ENCODE assay signal across 20 cellular contexts in genomic region chr1:89643577-89643976, GRCh38. TPM values are rescaled to one million over a fixed set of nuclear protein-coding genes. Genes with fewer than 3 reads are reported as not detected.
DNase-seq lines count a peak whose midpoint lies in the region; ATAC-seq and TF ChIP-seq lines count a peak whose summit lies in the region.
"Had no signal": no experiment of that assay in that cellular context is flagged by ENCODE, and none has a peak within 500 bp of the region (broad histone marks: within the 10 kb centered on the region; RNA-seq: fewer than 3 reads in every experiment).

No MANE protein-coding gene starts in this region.

- no peak for ATAC-seq in T-cell (replicated peaks in 1 of 4)

- H3K27ac Mint-ChIP-seq in activated CD4-positive, alpha-beta T cell treated with anti-CD3 and anti-CD28 coated beads, Interleukin-2, amount 10 ng/mL, durations not matched to agents 24 days and 14 days: peak overlapping the region; percentile 29
- H3K27ac Mint-ChIP-seq in T-cell (peak overlapping the region; percentile 36 to 81), endothelial cell (ENCODE audit: unreplicated experiment) (peak overlapping the region; percentile 48)
- H3K27ac Mint-ChIP-seq: B cell had no signal

- POLR2A ChIA-PET in T-cell (lab: Charles Lee): interaction anchor here in 1 of 2 donors (1.4 kb wide), 1 partner anchor 11 kb away, joined by 4 read pairs; the partner anchor contains the start of gene LRRC8C

- H3K9me3 ChIP-seq in BLaER1: peaks cover 43% of the 10 kb centered on the region
- no peaks in the 10 kb centered on the region for H3K9me3 ChIP-seq in Peyer's patch
- no peaks in the 10 kb centered on the region for H3K9me3 ChIP-seq in testis
- H3K9me3 ChIP-seq: MG63 had no signal

- 64 to 68% methylated on average over 2 of the region's 2 CpGs for WGBS in testis, 2 donors

- H3K4me3 ChIP-seq in BLaER1 (no peak overlapping the region), Peyer's patch (no peak overlapping the region), testis (no peak overlapping the region)
- H3K4me3 ChIP-seq: MG63, PC-9 had no signal

- peaks cover 42% of the 10 kb centered on the region for H3K4me1 Mint-ChIP-seq in activated CD4-positive, alpha-beta T cell treated with anti-CD3 and anti-CD28 coated beads, Interleukin-2, amount 10 ng/mL, durations not matched to agents 24 days and 14 days
- peaks cover 56 to 72% (median 66%) of the 10 kb centered on the region in 3 donors for H3K4me1 Mint-ChIP-seq in T-cell
- peaks cover 11% of the 10 kb centered on the region for H3K4me1 Mint-ChIP-seq in endothelial cell (ENCODE audit: unreplicated experiment)

- no peaks in the 10 kb centered on the region for H3K27me3 ChIP-seq in BLaER1
- H3K27me3 ChIP-seq in Peyer's patch: no peaks in the 10 kb centered on the region
- no peaks in the 10 kb centered on the region for H3K27me3 ChIP-seq in testis
- H3K27me3 ChIP-seq: MG63 had no signal

- H3K27me3 Mint-ChIP-seq in activated CD4-positive, alpha-beta T cell treated with anti-CD3 and anti-CD28 coated beads, Interleukin-2, amount 10 ng/mL, durations not matched to agents 24 days and 14 days: no peaks in the 10 kb centered on the region
- H3K27me3 Mint-ChIP-seq in T-cell: no peaks in the 10 kb centered on the region
- H3K27me3 Mint-ChIP-seq in endothelial cell (ENCODE audit: unreplicated experiment): peaks cover 1% of the 10 kb centered on the region
- H3K27me3 Mint-ChIP-seq: B cell; CD8-positive, alpha-beta memory T cell had no signal

- DNase-seq in activated CD4-positive, alpha-beta T cell treated with anti-CD3 and anti-CD28 coated beads, Interleukin-2, amount 10 ng/mL, durations not matched to agents 24 days and 14 days: no peak
- no peak for DNase-seq in activated CD4-positive, alpha-beta T cell treated with anti-CD3 and anti-CD28 coated beads for 48 hours
- DNase-seq in T-cell: no peak
- no peak for DNase-seq in endothelial cell (ENCODE audit: low spot score)
- no peak for DNase-seq in Peyer's patch
- no peak for DNase-seq in testis
- DNase-seq in germinal center (ENCODE audit: low spot score): no peak
- DNase-seq: CD8-positive, alpha-beta memory T cell; DMS53; EL; Kasumi-1; MG63; NCI-H1048; NCI-H1436; NCI-H1930; NCI-H226; NCI-H524; PC-9 had no signal

- no peak overlapping the region for H3K9ac ChIP-seq in BLaER1

- peaks cover 9% of the 10 kb centered on the region for H3K9me3 Mint-ChIP-seq in activated CD4-positive, alpha-beta T cell treated with anti-CD3 and anti-CD28 coated beads, Interleukin-2, amount 10 ng/mL, durations not matched to agents 24 days and 14 days
- H3K9me3 Mint-ChIP-seq in T-cell: peaks cover 4 to 20% (median 9%) of the 10 kb centered on the region in 3 donors
- H3K9me3 Mint-ChIP-seq in endothelial cell (ENCODE audit: unreplicated experiment): no peaks in the 10 kb centered on the region

- H3K4me3 Mint-ChIP-seq in activated CD4-positive, alpha-beta T cell treated with anti-CD3 and anti-CD28 coated beads, Interleukin-2, amount 10 ng/mL, durations not matched to agents 24 days and 14 days: no peak overlapping the region
- H3K4me3 Mint-ChIP-seq in T-cell (no peak overlapping the region), endothelial cell (ENCODE audit: unreplicated experiment) (peak overlapping the region; percentile 9)
- H3K4me3 Mint-ChIP-seq: B cell had no signal

- H4K20me1 ChIP-seq in BLaER1: peaks cover 61% of the 10 kb centered on the region; the same call in 1 of the 2 replicates

- H3K36me3 ChIP-seq in BLaER1 (peaks cover 52% of the 10 kb centered on the region), Peyer's patch (no peaks in the 10 kb centered on the region), testis (ENCODE audit: low read depth, missing control alignments) (no peaks in the 10 kb centered on the region)
- H3K36me3 ChIP-seq: MG63 had no signal

- H3K4me1 ChIP-seq in BLaER1 (peaks cover 22% of the 10 kb centered on the region), Peyer's patch (no peaks in the 10 kb centered on the region), testis (no peaks in the 10 kb centered on the region)

- no peak for TF ChIP-seq CTCF in endothelial cell (IDR thresholded peaks at IDR 0.05; ENCODE audit: unreplicated experiment)
- no peak for TF ChIP-seq CTCF in Peyer's patch (IDR thresholded peaks at IDR 0.05)
- no peak for TF ChIP-seq CTCF in testis (IDR thresholded peaks at IDR 0.05)

- H3K36me3 Mint-ChIP-seq in activated CD4-positive, alpha-beta T cell treated with anti-CD3 and anti-CD28 coated beads, Interleukin-2, amount 10 ng/mL, durations not matched to agents 24 days and 14 days (ENCODE audit: low read depth): peaks cover 63% of the 10 kb centered on the region
- H3K36me3 Mint-ChIP-seq in T-cell (peaks cover 36% of the 10 kb centered on the region), endothelial cell (ENCODE audit: low read depth, unreplicated experiment) (peaks cover 4% of the 10 kb centered on the region)

- H3K27ac ChIP-seq in BLaER1 (no peak overlapping the region), Peyer's patch (no peak overlapping the region), testis (peak overlapping the region in 1 of 2 donors; percentile 38)
- H3K27ac ChIP-seq: PC-9 had no signal

- intact Hi-C loops in activated CD4-positive, alpha-beta T cell treated with anti-CD3 and anti-CD28 coated beads, Interleukin-2, amount 10 ng/mL, durations not matched to agents 24 days and 14 days (cut with micrococcal nuclease): no loop called here
- intact Hi-C loops in testis (cut with DNase I; ENCODE audit: low total_unique reads): no loop called here

- no peak for TF ChIP-seq POLR2A in Peyer's patch (IDR thresholded peaks at IDR 0.05)
- no peak for TF ChIP-seq POLR2A in testis (IDR thresholded peaks at IDR 0.05)

- CTCF ChIA-PET in T-cell (lab: Charles Lee): interaction anchor here (0.7 to 1.2 kb wide), 2 partner anchors 14 to 119 kb away, joined by 5 to 6 read pairs; no protein-coding TSS in a partner anchor

- peak overlapping the region; percentile 45; the same call in 1 of the 2 replicates for H3K4me2 ChIP-seq in BLaER1
- H3K4me2 ChIP-seq: PC-9 had no signal

RNA-seq across cellular contexts. Expression of gene LRRC8C, which starts 10.7 kb away (rescaled TPM):
- total RNA-seq in activated CD4-positive, alpha-beta T cell treated with anti-CD3 and anti-CD28 coated beads, Interleukin-2, amount 10 ng/mL, durations not matched to agents 24 days and 14 days: 73.1 and 74.0 TPM in 2 replicates
- total RNA-seq in T-cell (10 to 100 TPM; 33.4 to 48.4 (median 41.9) TPM), endothelial cell (ENCODE audit: unreplicated experiment) (20.1 TPM), Peyer's patch (1 to 10 TPM; 2.5 to 9.9 (median 4.0) TPM), testis (10 to 100 TPM; 16.2 to 19.8 TPM)
- 8.2 TPM for polyA plus RNA-seq in testis (ENCODE audit: insufficient read depth, low read depth, low replicate concordance)
